ENCODE assay signal across 10 cellular contexts in genomic region chr9:99040911-99041582, GRCh38.
A peak's percentile ranks its signal among the peaks of the same experiment; 100 is the strongest.
DNase-seq lines count a peak whose midpoint lies in the region; ATAC-seq and TF ChIP-seq lines count a peak whose summit lies in the region.
"Had no signal": no experiment of that assay in that cellular context is flagged by ENCODE, and none has a peak within 500 bp of the region (broad histone marks: within the 10 kb centered on the region; RNA-seq: fewer than 3 reads in every experiment).

No MANE protein-coding gene starts in this region.

- no peaks in the 10 kb centered on the region for H3K4me1 ChIP-seq in HUES48 (ENCODE audit: control insufficient read depth, insufficient read depth, low read length)

- H3K27ac ChIP-seq in AG04450 (ENCODE audit: low read depth, low read length) (peak overlapping the region; percentile 73), HUES48 (ENCODE audit: low read depth, low read length) (peak overlapping the region; percentile 44)

- DNase-seq in AG04450 (ENCODE audit: low read depth, low spot score) (peak; percentile 52), astrocyte of the hippocampus (ENCODE audit: low read depth, low spot score) (peak; percentile 73), lung microvascular endothelial cell (ENCODE audit: low read depth in 2 of 2) (peak; percentile 28 to 38), cerebellar cortex (ENCODE audit: low spot score) (no peak), NCI-H2107 (lab: John Stamatoyannopoulos, UW) (no peak), T-helper 17 cell (no peak)
- DNase-seq: DND-41, right cardiac atrium had no signal

- POLR2A ChIA-PET in AG04450 (lab: Yijun Ruan, JAX), result interaction anchor here (0.7 to 3.7 kb wide), 4 partner anchors 11 to 64 kb away, joined by 3 to 12 read pairs (median 4); partner anchors contain the start of gene TGFBR1

- CTCF ChIA-PET in AG04450 (lab: Charles Lee), result interaction anchor here (2.9 kb wide), 1 partner anchor 43 kb away, joined by 11 read pairs; no protein-coding TSS in a partner anchor

- H3K4me3 ChIP-seq in AG04450 (ENCODE audit: low read depth, low read length), result no peak overlapping the region
- H3K4me3 ChIP-seq in HUES48 (ENCODE audit: low read depth, low read length), result no peak overlapping the region

- peaks cover 8% of the 10 kb centered on the region for H3K4me1 Mint-ChIP-seq in T-helper 17 cell

- ATAC-seq in HG02759 (IDR thresholded peaks at IDR 0.05; ENCODE audit: unreplicated experiment) (no peak), T-helper 17 cell (no peak)

- no peak for TF ChIP-seq CTCF in AG04450 (IDR thresholded peaks at IDR 0.05; ENCODE audit: low read depth, low read length)

- no peak overlapping the region for H3K4me3 Mint-ChIP-seq in T-helper 17 cell

- no peaks in the 10 kb centered on the region for H3K27me3 Mint-ChIP-seq in T-helper 17 cell

- H3K9me3 ChIP-seq in AG04450 (ENCODE audit: control insufficient read depth, insufficient read depth, low read length), result peaks cover 17% of the 10 kb centered on the region
- no peaks in the 10 kb centered on the region for H3K9me3 ChIP-seq in HUES48 (ENCODE audit: control insufficient read depth, insufficient read depth, low read length)
- H3K9me3 ChIP-seq in T-helper 17 cell (ENCODE audit: control insufficient read depth, low read length, poor library complexity, severe bottlenecking), result no peaks in the 10 kb centered on the region

- peaks cover 7% of the 10 kb centered on the region for H3K27me3 ChIP-seq in AG04450 (ENCODE audit: control insufficient read depth, insufficient read depth, low read length)
- no peaks in the 10 kb centered on the region for H3K27me3 ChIP-seq in HUES48 (ENCODE audit: control insufficient read depth, insufficient read depth, low read length)

- no peak overlapping the region for H3K27ac Mint-ChIP-seq in T-helper 17 cell

- H3K9ac ChIP-seq in HUES48 (ENCODE audit: low read depth, low read length), result no peak overlapping the region

- H3K36me3 Mint-ChIP-seq in T-helper 17 cell (ENCODE audit: low read depth), result peaks cover 4% of the 10 kb centered on the region

- no peaks in the 10 kb centered on the region for H3K36me3 ChIP-seq in HUES48 (ENCODE audit: control insufficient read depth, insufficient read depth, low read length)

Comparison
In these comparisons a context has a peak if more than half of its experiments do, and no peak if none do; other contexts are left out.
1. DNase-seq: peak in AG04450 (single experiment), astrocyte of the hippocampus (single experiment) and lung microvascular endothelial cell (2 of 2); none in cerebellar cortex (single experiment), NCI-H2107 (single experiment) and T-helper 17 cell (0 of 3).